In genomic region chr6:101531538-101531937, GRCh38 we compare ENCODE assay signal across 28 cellular contexts.
"Had no signal": no experiment of that assay in that cellular context is flagged by ENCODE, and none has a peak within 500 bp of the region (broad histone marks: within the 10 kb centered on the region; RNA-seq: fewer than 3 reads in every experiment).

No MANE protein-coding gene starts in this region.

- H3K27ac ChIP-seq: stomach, suprapubic skin, testis, thoracic aorta, thyroid gland, tibial artery, tibial nerve, transverse colon, upper lobe of left lung, upper lobe of right lung, uterus, vagina had no signal

- H3K36me3 Mint-ChIP-seq: stimulated activated effector memory CD8-positive, alpha-beta T cell treated with anti-CD3 and anti-CD28 coated beads, Interleukin-12 subunit alpha, Interleukin-12 subunit beta, amount 100 ng/mL, for 72 hours; stimulated activated memory B cell treated with anti-CD40 and anti-IgM and Interleukin-4, amounts not matched to agents 10 μg/mL and 1 μg/mL and 100 μg/mL, for 72 hours; stimulated activated naive B cell treated with anti-CD40 and anti-IgM and Interleukin-4, amounts not matched to agents 10 μg/mL and 1 μg/mL and 100 μg/mL, for 72 hours; type B pancreatic cell had no signal

- H3K4me1 ChIP-seq: stomach, suprapubic skin, testis, thyroid gland, tibial artery, tibial nerve, transverse colon, upper lobe of left lung, upper lobe of right lung, uterus, vagina had no signal

- H3K27me3 Mint-ChIP-seq: stimulated activated memory B cell treated with anti-CD40 and anti-IgM and Interleukin-4, amounts not matched to agents 10 μg/mL and 1 μg/mL and 100 μg/mL, for 72 hours; stimulated activated naive B cell treated with anti-CD40 and anti-IgM and Interleukin-4, amounts not matched to agents 10 μg/mL and 1 μg/mL and 100 μg/mL, for 72 hours; stimulated activated naive CD8-positive, alpha-beta T cell treated with anti-CD3 and anti-CD28 coated beads, Interleukin-15, amount 100 ng/mL, for 72 hours; stimulated activated naive CD8-positive, alpha-beta T cell treated with anti-CD3 and anti-CD28 coated beads, Interleukin-15, Interleukin-2, amounts not matched to agents 100 ng/mL and 50 ng/mL, for 24 hours; type B pancreatic cell had no signal

- H3K27ac Mint-ChIP-seq: stimulated activated effector memory CD8-positive, alpha-beta T cell treated with anti-CD3 and anti-CD28 coated beads, Interleukin-12 subunit alpha, Interleukin-12 subunit beta, amount 100 ng/mL, for 72 hours; stimulated activated memory B cell treated with anti-CD40 and anti-IgM and Interleukin-4, amounts not matched to agents 10 μg/mL and 1 μg/mL and 100 μg/mL, for 72 hours; stimulated activated naive B cell treated with anti-CD40 and anti-IgM and Interleukin-4, amounts not matched to agents 10 μg/mL and 1 μg/mL and 100 μg/mL, for 72 hours; stimulated activated naive CD8-positive, alpha-beta T cell treated with anti-CD3 and anti-CD28 coated beads, Interleukin-15, amount 100 ng/mL, for 72 hours; stimulated activated naive CD8-positive, alpha-beta T cell treated with anti-CD3 and anti-CD28 coated beads, Interleukin-15, Interleukin-2, amounts not matched to agents 100 ng/mL and 50 ng/mL, for 24 hours; type B pancreatic cell had no signal

- H3K27me3 ChIP-seq: stomach, suprapubic skin, testis, thyroid gland, tibial artery, tibial nerve, transverse colon, upper lobe of left lung, upper lobe of right lung, uterus, vagina had no signal

- H3K4me3 Mint-ChIP-seq: stimulated activated effector memory CD8-positive, alpha-beta T cell treated with anti-CD3 and anti-CD28 coated beads, Interleukin-12 subunit alpha, Interleukin-12 subunit beta, amount 100 ng/mL, for 72 hours; stimulated activated memory B cell treated with anti-CD40 and anti-IgM and Interleukin-4, amounts not matched to agents 10 μg/mL and 1 μg/mL and 100 μg/mL, for 72 hours; stimulated activated naive B cell treated with anti-CD40 and anti-IgM and Interleukin-4, amounts not matched to agents 10 μg/mL and 1 μg/mL and 100 μg/mL, for 72 hours; stimulated activated naive CD8-positive, alpha-beta T cell treated with anti-CD3 and anti-CD28 coated beads, Interleukin-15, amount 100 ng/mL, for 72 hours; stimulated activated naive CD8-positive, alpha-beta T cell treated with anti-CD3 and anti-CD28 coated beads, Interleukin-15, Interleukin-2, amounts not matched to agents 100 ng/mL and 50 ng/mL, for 24 hours; type B pancreatic cell had no signal

- ATAC-seq: stimulated activated effector memory CD8-positive, alpha-beta T cell treated with anti-CD3 and anti-CD28 coated beads, Interleukin-12 subunit alpha, Interleukin-12 subunit beta, amount 100 ng/mL, for 72 hours; stimulated activated memory B cell treated with anti-CD40 and anti-IgM and Interleukin-4, amounts not matched to agents 10 μg/mL and 1 μg/mL and 100 μg/mL, for 72 hours; stimulated activated naive B cell treated with anti-CD40 and anti-IgM and Interleukin-4, amounts not matched to agents 10 μg/mL and 1 μg/mL and 100 μg/mL, for 72 hours; stimulated activated naive CD8-positive, alpha-beta T cell treated with anti-CD3 and anti-CD28 coated beads, Interleukin-15, amount 100 ng/mL, for 72 hours; stimulated activated naive CD8-positive, alpha-beta T cell treated with anti-CD3 and anti-CD28 coated beads, Interleukin-15, Interleukin-2, amounts not matched to agents 100 U/mL and 50 U/mL, for 24 hours; upper lobe of right lung had no signal

- H3K4me1 Mint-ChIP-seq: stimulated activated effector memory CD8-positive, alpha-beta T cell treated with anti-CD3 and anti-CD28 coated beads, Interleukin-12 subunit alpha, Interleukin-12 subunit beta, amount 100 ng/mL, for 72 hours; stimulated activated memory B cell treated with anti-CD40 and anti-IgM and Interleukin-4, amounts not matched to agents 10 μg/mL and 1 μg/mL and 100 μg/mL, for 72 hours; stimulated activated naive B cell treated with anti-CD40 and anti-IgM and Interleukin-4, amounts not matched to agents 10 μg/mL and 1 μg/mL and 100 μg/mL, for 72 hours; stimulated activated naive CD8-positive, alpha-beta T cell treated with anti-CD3 and anti-CD28 coated beads, Interleukin-15, amount 100 ng/mL, for 72 hours had no signal

- DNase-seq: stimulated activated CD4-positive, alpha-beta T cell treated with anti-CD3 and anti-CD28 coated beads, Interleukin-2, amount 100 ng/mL, for 48 hours; stimulated activated CD4-positive, alpha-beta T cell treated with anti-CD3 and anti-CD28 coated beads, Interleukin-4, amount 100 ng/mL, for 1 hour; stimulated activated CD4-positive, alpha-beta T cell treated with anti-CD3 and anti-CD28 coated beads, Interleukin-4, amount 100 ng/mL, for 24 hours; stimulated activated CD4-positive, alpha-beta T cell treated with anti-CD3 and anti-CD28 coated beads, Interleukin-4, amount 100 ng/mL, for 4 hours; stimulated activated CD8-positive, alpha-beta memory T cell treated with anti-CD3 and anti-CD28 coated beads, Interleukin-4, amount 100 ng/mL, for 48 hours; stimulated activated naive B cell treated with anti-CD40 and anti-IgM and Interleukin-4, amounts not matched to agents 10 μg/mL and 1 μg/mL and 100 μg/mL, for 72 hours; stimulated activated naive CD4-positive, alpha-beta T cell; stimulated activated naive CD4-positive, alpha-beta T cell treated with Interleukin-2 at 50 U/mL for 16 hours; stimulated activated naive CD8-positive, alpha-beta T cell treated with anti-CD3 and anti-CD28 coated beads, Interleukin-15, amount 100 ng/mL, for 72 hours; stimulated activated naive CD8-positive, alpha-beta T cell treated with anti-CD3 and anti-CD28 coated beads, Interleukin-15, Interleukin-2, amounts not matched to agents 100 U/mL and 50 U/mL, for 24 hours; stomach; substantia nigra; testis; thyroid gland; tibial artery; transverse colon; trophoblast cell; upper lobe of left lung; upper lobe of right lung; uterus had no signal

- H3K9me3 Mint-ChIP-seq: stimulated activated memory B cell treated with anti-CD40 and anti-IgM and Interleukin-4, amounts not matched to agents 10 μg/mL and 1 μg/mL and 100 μg/mL, for 72 hours; stimulated activated naive B cell treated with anti-CD40 and anti-IgM and Interleukin-4, amounts not matched to agents 10 μg/mL and 1 μg/mL and 100 μg/mL, for 72 hours; stimulated activated naive CD8-positive, alpha-beta T cell treated with anti-CD3 and anti-CD28 coated beads, Interleukin-15, Interleukin-2, amounts not matched to agents 100 ng/mL and 50 ng/mL, for 24 hours; type B pancreatic cell had no signal

- H3K36me3 ChIP-seq: stomach, suprapubic skin, thoracic aorta, thyroid gland, tibial artery, tibial nerve, transverse colon, upper lobe of left lung, upper lobe of right lung, uterus, vagina had no signal

- H3K9me3 ChIP-seq: stomach, suprapubic skin, testis, thoracic aorta, thyroid gland, tibial artery, tibial nerve, transverse colon, upper lobe of left lung, upper lobe of right lung, uterus, vagina had no signal

- H3K4me3 ChIP-seq: stomach, suprapubic skin, testis, thoracic aorta, thyroid gland, tibial artery, tibial nerve, transverse colon, upper lobe of left lung, upper lobe of right lung, uterus, vagina had no signal
